In the genomic region with DNA sequence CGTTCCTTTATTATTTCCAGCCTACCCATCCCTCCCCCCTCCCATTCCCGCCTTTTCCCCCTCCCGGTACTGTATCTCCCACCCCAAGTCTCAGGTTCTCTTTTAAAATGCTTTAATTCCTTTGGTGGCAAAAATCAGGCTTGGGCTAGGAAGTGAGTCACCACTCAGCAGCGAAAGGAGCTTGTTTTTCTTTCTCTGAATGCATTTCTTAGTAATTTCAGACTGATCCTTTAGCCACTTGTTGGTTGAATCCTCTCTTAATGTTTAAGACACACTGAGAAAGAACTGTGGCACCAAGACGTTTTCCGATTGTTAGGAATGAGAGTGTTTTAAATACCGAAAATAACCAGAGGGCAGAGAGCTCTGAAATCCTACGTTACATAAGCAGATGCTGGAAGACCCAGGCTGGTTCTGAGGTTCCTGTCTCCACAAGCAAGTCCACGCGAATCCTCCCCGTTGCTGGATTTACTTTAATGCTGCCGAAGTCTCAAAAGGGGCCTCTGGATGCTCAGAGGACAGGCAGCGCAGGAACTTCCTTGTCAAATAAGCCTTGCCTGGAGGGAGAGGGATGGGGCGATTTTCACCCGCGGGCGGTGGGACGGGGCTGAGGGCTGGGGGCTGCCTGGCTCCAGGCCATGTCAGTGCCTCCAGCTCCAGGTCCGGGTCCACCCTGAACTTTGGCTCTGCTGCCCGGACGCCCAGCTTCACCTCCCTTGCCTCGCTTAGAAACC, we compare ENCODE assay signal across 8 cellular contexts. TPM values are rescaled to one million over a fixed set of nuclear protein-coding genes. Genes with fewer than 3 reads are reported as not detected.
A peak's percentile ranks its signal among the peaks of the same experiment; 100 is the strongest.
DNase-seq lines count a peak whose midpoint lies in the region; ATAC-seq, FAIRE-seq and TF ChIP-seq lines count a peak whose summit lies in the region.

No MANE protein-coding gene starts in this region.

- peaks cover 89% of the 10 kb centered on the region for H3K27me3 Mint-ChIP-seq in stimulated activated naive CD8-positive, alpha-beta T cell treated with anti-CD3 and anti-CD28 coated beads, Interleukin-15, amount 100 ng/mL, for 72 hours

- H3K4me3 ChIP-seq in keratinocyte (ENCODE audit: control insufficient read depth in 2 of 3, extremely low read depth in 1 of 3, insufficient read depth in 2 of 3, low read depth in 1 of 3, low read length in 3 of 3), result peak overlapping the region; percentile 54 to 94 (median 88)

- peak overlapping the region; percentile 93 for H3K27ac ChIP-seq in keratinocyte (ENCODE audit: control insufficient read depth, insufficient read depth, low read length)

- H3K4me2 ChIP-seq in keratinocyte (ENCODE audit: control insufficient read depth, extremely low read depth, insufficient read depth, low read depth, low read length), result peak overlapping the region; percentile 99

- ATAC-seq in stimulated activated naive CD8-positive, alpha-beta T cell treated with anti-CD3 and anti-CD28 coated beads, Interleukin-15, amount 100 ng/mL, for 72 hours, result peak; percentile 55
- ATAC-seq in GM19455 (IDR thresholded peaks at IDR 0.05; ENCODE audit: unreplicated experiment), result no peak

- no peaks in the 10 kb centered on the region for H3K9me3 Mint-ChIP-seq in stimulated activated naive CD8-positive, alpha-beta T cell treated with anti-CD3 and anti-CD28 coated beads, Interleukin-15, amount 100 ng/mL, for 72 hours

- no peaks in the 10 kb centered on the region for H3K27me3 ChIP-seq in keratinocyte (ENCODE audit: control insufficient read depth, extremely low read depth, insufficient read depth, low read length)

- TF ChIP-seq CTCF in keratinocyte (optimal IDR thresholded peaks at IDR 0.05 in 1 of 3, IDR thresholded peaks at IDR 0.05 in 1 of 3, conservative IDR thresholded peaks at IDR 0.05 in 1 of 3; ENCODE audit: extremely low read depth in 1 of 3, insufficient read depth in 2 of 3, low read length in 3 of 3), result no peak

- DNase-seq in NCI-H82 (lab: John Stamatoyannopoulos, UW) (peak; percentile 49), NCI-H82 treated with DMSO at 0.1 percent for 48 hours (lab: John Stamatoyannopoulos, UW; ENCODE audit: unreplicated experiment) (no peak), astrocyte of the hippocampus (ENCODE audit: low read depth, low spot score) (peak; percentile 85), keratinocyte (ENCODE audit: low read depth, low spot score) (no peak), NCI-H146 (lab: John Stamatoyannopoulos, UW) (no peak), NCI-H128 (lab: John Stamatoyannopoulos, UW; ENCODE audit: unreplicated experiment) (no peak)
- no peak for DNase-seq in stimulated activated naive CD8-positive, alpha-beta T cell treated with anti-CD3 and anti-CD28 coated beads, Interleukin-15, amount 100 ng/mL, for 72 hours

- H3K4me3 Mint-ChIP-seq in stimulated activated naive CD8-positive, alpha-beta T cell treated with anti-CD3 and anti-CD28 coated beads, Interleukin-15, amount 100 ng/mL, for 72 hours, result peak overlapping the region; percentile 19 to 49

- H3K9me3 ChIP-seq in keratinocyte (ENCODE audit: control insufficient read depth, low read depth, low read length), result no peaks in the 10 kb centered on the region

- H3K4me1 Mint-ChIP-seq in stimulated activated naive CD8-positive, alpha-beta T cell treated with anti-CD3 and anti-CD28 coated beads, Interleukin-15, amount 100 ng/mL, for 72 hours, result peaks cover 16% of the 10 kb centered on the region

- FAIRE-seq in keratinocyte (lab: Jason Lieb, UNC), result peak; percentile 9

- H3K36me3 ChIP-seq in keratinocyte (ENCODE audit: control insufficient read depth in 2 of 2, extremely low read depth in 1 of 2, insufficient read depth in 2 of 2, low read length in 2 of 2), result no peaks in the 10 kb centered on the region

- dilution Hi-C loops in keratinocyte (cut with MboI; ENCODE audit: extremely low pct_ligation_motif_present, low sequenced_read_pairs), result no loop called here

- H3K4me1 ChIP-seq in keratinocyte (ENCODE audit: control insufficient read depth, extremely low read depth, insufficient read depth, low read length), result peaks cover 27% of the 10 kb centered on the region

- peaks cover 44% of the 10 kb centered on the region for H3K79me2 ChIP-seq in keratinocyte (ENCODE audit: control insufficient read depth, insufficient read depth, low read length)

- no peaks in the 10 kb centered on the region for H4K20me1 ChIP-seq in keratinocyte (ENCODE audit: control insufficient read depth, extremely low read depth, insufficient read depth, low read length)

- peak overlapping the region; percentile 88 for H3K9ac ChIP-seq in keratinocyte (ENCODE audit: control insufficient read depth, extremely low read depth, insufficient read depth, low read length)

- peak overlapping the region; percentile 76 for H2AFZ ChIP-seq in keratinocyte (ENCODE audit: control insufficient read depth, low read length)

- H3K27ac Mint-ChIP-seq in stimulated activated naive CD8-positive, alpha-beta T cell treated with anti-CD3 and anti-CD28 coated beads, Interleukin-15, amount 100 ng/mL, for 72 hours, result peak overlapping the region; percentile 11 to 22

- no peaks in the 10 kb centered on the region for H3K9me1 ChIP-seq in keratinocyte (ENCODE audit: control insufficient read depth, extremely low read depth, insufficient read depth, low read length)

RNA-seq across cellular contexts. Expression of gene COL8A1, which starts 0.8 kb away (rescaled TPM):
- 98.8 to 180 TPM (median 102 TPM) in 3 replicates for polyA plus RNA-seq in keratinocyte
- 12.5 TPM for polyA plus RNA-seq in keratinocyte (2011; ENCODE audit: low read depth)
- polyA plus RNA-seq in keratinocyte (2011; cell fraction: cytosol; rRNA removed), result 27.9 and 31.0 TPM in 2 replicates
- 202 and 239 TPM in 2 replicates for polyA plus RNA-seq in keratinocyte (2011; cell fraction: nucleus; rRNA removed)
- polyA plus RNA-seq in keratinocyte (2012; ENCODE audit: low replicate concordance), result 18.4 and 115 TPM in 2 replicates
- 199 to 251 TPM (median 214 TPM) in 3 replicates for polyA minus RNA-seq in keratinocyte
- 59.1 TPM for polyA minus RNA-seq in keratinocyte (2011; cell fraction: cytosol; rRNA and poly(A)+ RNA removed)
- 197 and 453 TPM in 2 replicates for polyA minus RNA-seq in keratinocyte (2011; cell fraction: nucleus; rRNA and poly(A)+ RNA removed)

Comparison
In these comparisons a context has a peak if more than half of its experiments do, and no peak if none do; other contexts are left out.
1. DNase-seq: peak in NCI-H82 (single experiment) and astrocyte of the hippocampus (single experiment); none in NCI-H82 treated with DMSO at 0.1 percent for 48 hours (single experiment), keratinocyte (single experiment), stimulated activated naive CD8-positive, alpha-beta T cell treated with anti-CD3 and anti-CD28 coated beads, Interleukin-15, amount 100 ng/mL, for 72 hours (0 of 2), NCI-H146 (single experiment) and NCI-H128 (single experiment).